In the genomic region with DNA sequence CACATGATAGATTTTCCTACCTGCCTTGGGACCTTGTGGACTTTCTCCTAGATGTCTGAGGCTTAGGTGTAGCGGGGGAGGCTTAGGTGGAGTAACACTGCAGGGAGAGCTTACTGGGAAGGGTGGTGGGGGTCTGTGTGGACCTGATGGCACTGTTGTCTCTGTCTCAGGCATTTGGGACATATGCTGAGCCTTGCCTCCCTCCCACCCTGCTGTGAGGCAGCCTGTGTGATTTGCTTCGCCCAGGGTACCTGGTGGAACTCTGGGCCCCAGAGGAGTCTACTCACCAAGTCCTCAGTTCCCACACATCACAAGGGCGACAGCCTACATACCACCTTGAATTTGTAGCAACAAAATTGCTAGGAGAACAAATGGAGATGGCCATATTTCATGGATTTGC, we compare ENCODE assay signal across 22 cellular contexts.
"Had no signal": no experiment of that assay in that cellular context is flagged by ENCODE, and none has a peak within 500 bp of the region (broad histone marks: within the 10 kb centered on the region; RNA-seq: fewer than 3 reads in every experiment).

No MANE protein-coding gene starts in this region.

- DNase-seq: IMR-90, Karpas-422, KG1, MG63, NCI-H1092, NCI-H1105 treated with DMSO at 0.1 percent for 48 hours, NCI-H1417 treated with DMSO at 0.1 percent for 48 hours, NCI-H187, NCI-H2029, NCI-H2081 treated with DMSO at 0.1 percent for 48 hours, NCI-H2171, NCI-H226, NCI-H446, NCI-H510A, NCI-H524 treated with DMSO at 0.1 percent for 48 hours, NCI-H774, Right ventricle myocardium superior, RPMI8226, SIG-M5 had no signal

- ATAC-seq: HepG2 had no signal

- H3K27ac ChIP-seq: SJSA1, SK-N-MC had no signal

- H3K9me3 ChIP-seq: SJSA1 had no signal

- H3K4me3 ChIP-seq: MG63, SJSA1, SK-N-MC had no signal

- H3K4me1 ChIP-seq: SJSA1 had no signal

- H3K27me3 ChIP-seq: MG63, SJSA1 had no signal
